8 cellular contexts compared by ENCODE assay signal in genomic region chr9:133031496-133031911, GRCh38. TPM values are rescaled to one million over a fixed set of nuclear protein-coding genes. Genes with fewer than 3 reads are reported as not detected.
DNase-seq lines count a peak whose midpoint lies in the region; ATAC-seq, FAIRE-seq and TF ChIP-seq lines count a peak whose summit lies in the region.

No MANE protein-coding gene starts in this region.

- H3K4me3 Mint-ChIP-seq in activated naive CD8-positive, alpha-beta T cell treated with anti-CD3 and anti-CD28 coated beads, Interleukin-2, amount 50 U/mL, for 24 hours: peak overlapping the region; percentile 92

- H3K9me3 ChIP-seq in heart right ventricle: no peaks in the 10 kb centered on the region
- no peaks in the 10 kb centered on the region for H3K9me3 ChIP-seq in upper lobe of right lung

- peak overlapping the region in 7 of 10 donors; percentile 79 to 96 (median 90) for H3K27ac ChIP-seq in heart right ventricle
- H3K27ac ChIP-seq in upper lobe of right lung: peak overlapping the region; percentile 94

- ATAC-seq in heart right ventricle: no peak
- no peak for ATAC-seq in left ventricle myocardium superior
- ATAC-seq in activated naive CD8-positive, alpha-beta T cell treated with anti-CD3 and anti-CD28 coated beads, Interleukin-2, amount 50 U/mL, for 24 hours: no peak
- no peak for ATAC-seq in upper lobe of right lung
- ATAC-seq in HG03175 (IDR thresholded peaks at IDR 0.05; ENCODE audit: unreplicated experiment): no peak

- H3K27me3 Mint-ChIP-seq in activated naive CD8-positive, alpha-beta T cell treated with anti-CD3 and anti-CD28 coated beads, Interleukin-2, amount 50 U/mL, for 24 hours: no peaks in the 10 kb centered on the region

- no peak for TF ChIP-seq POLR2A in lower leg skin (IDR thresholded peaks at IDR 0.05)

- H3K27me3 ChIP-seq in heart right ventricle (no peaks in the 10 kb centered on the region), upper lobe of right lung (no peaks in the 10 kb centered on the region)

- peaks cover 31% of the 10 kb centered on the region for H3K4me1 Mint-ChIP-seq in activated naive CD8-positive, alpha-beta T cell treated with anti-CD3 and anti-CD28 coated beads, Interleukin-2, amount 50 U/mL, for 24 hours

- no peak for FAIRE-seq in RCC 7860 (lab: Jason Lieb, UNC)

- H3K36me3 ChIP-seq in heart right ventricle (peaks cover 0 to 11% (median 0%) of the 10 kb centered on the region in 9 donors), upper lobe of right lung (no peaks in the 10 kb centered on the region)

- WGBS in heart right ventricle, 2 donors: 67 to 71% methylated on average over 10 of the region's 10 CpGs
- 57 to 67% methylated on average over 10 of the region's 10 CpGs for WGBS in lower leg skin, 2 donors

- H3K4me3 ChIP-seq in heart right ventricle (peak overlapping the region; percentile 67 to 99 (median 82)), lower leg skin (ENCODE audit: low read depth, poor library complexity, severe bottlenecking) (peak overlapping the region; percentile 62), upper lobe of right lung (peak overlapping the region; percentile 98)

- no peak for TF ChIP-seq CTCF in heart right ventricle (IDR thresholded peaks at IDR 0.05)
- TF ChIP-seq CTCF in lower leg skin (IDR thresholded peaks at IDR 0.05): no peak
- TF ChIP-seq CTCF in upper lobe of right lung (IDR thresholded peaks at IDR 0.05): no peak

- peak overlapping the region; percentile 97 for H3K27ac Mint-ChIP-seq in activated naive CD8-positive, alpha-beta T cell treated with anti-CD3 and anti-CD28 coated beads, Interleukin-2, amount 50 U/mL, for 24 hours

- no peaks in the 10 kb centered on the region for H3K9me3 Mint-ChIP-seq in activated naive CD8-positive, alpha-beta T cell treated with anti-CD3 and anti-CD28 coated beads, Interleukin-2, amount 50 U/mL, for 24 hours

- peaks cover 11% of the 10 kb centered on the region for H3K36me3 Mint-ChIP-seq in activated naive CD8-positive, alpha-beta T cell treated with anti-CD3 and anti-CD28 coated beads, Interleukin-2, amount 50 U/mL, for 24 hours (ENCODE audit: low read depth)

- DNase-seq in heart right ventricle (no peak), left ventricle myocardium superior (no peak), lower leg skin (ENCODE audit: low spot score in 2 of 2) (no peak), upper lobe of right lung (no peak), NCI-H2196 (lab: John Stamatoyannopoulos, UW; ENCODE audit: unreplicated experiment) (no peak), RCC 7860 (ENCODE audit: low spot score) (no peak)
- DNase-seq in activated naive CD8-positive, alpha-beta T cell treated with anti-CD3 and anti-CD28 coated beads, Interleukin-2, amount 50 U/mL, for 24 hours: peak; percentile 18

- H3K4me1 ChIP-seq in heart right ventricle: peaks cover 9 to 41% (median 29%) of the 10 kb centered on the region in 9 donors
- H3K4me1 ChIP-seq in upper lobe of right lung: peaks cover 16% of the 10 kb centered on the region

- intact Hi-C loops in heart right ventricle (cut with DNase I): loop anchor here in 4 of 10 donors (2.0 to 10.0 kb wide), 4 partner anchors 113 to 303 kb away; partner anchors contain the start of gene SURF6 (in 1 of the 4)
- intact Hi-C loops in left ventricle myocardium superior (cut with micrococcal nuclease): loop anchor here (10.0 kb wide), 1 partner anchor 113 kb away; no protein-coding TSS in a partner anchor
- intact Hi-C loops in lower leg skin (cut with DNase I; ENCODE audit: low total_unique reads): no loop called here
- intact Hi-C loops in upper lobe of right lung (cut with DNase I): no loop called here

RNA-seq across cellular contexts. Expression of gene GTF3C5, which starts 0.7 kb away (rescaled TPM):
- total RNA-seq in heart right ventricle (10 to 100 TPM; 29.4 to 44.4 (median 35.2) TPM), left ventricle myocardium superior (60.8 TPM), lower leg skin (10 to 100 TPM; 44.2 to 90.2 (median 55.4) TPM), upper lobe of right lung (41.7 TPM)
- polyA plus RNA-seq in heart right ventricle: 10 to 100 TPM; 41.5 to 79.1 TPM

RNA-seq across cellular contexts. Expression of gene CEL, which starts 30.3 kb away (rescaled TPM):
- total RNA-seq in heart right ventricle (10 to 100 TPM in 1 of 10 donors, 1 to 10 TPM in 9; 1.9 to 10.1 (median 2.8) TPM), left ventricle myocardium superior (7.2 TPM), lower leg skin (10 to 100 TPM in 2 of 4 donors, 1 to 10 TPM in 1, under 1 TPM in 1; 0.38 to 31.2 (median 8.4) TPM), upper lobe of right lung (0.75 TPM)
- 1 to 10 TPM; 1.5 to 3.2 TPM for polyA plus RNA-seq in heart right ventricle

RNA-seq across cellular contexts. Expression of gene GFI1B, which starts 53.0 kb away (rescaled TPM):
- total RNA-seq in heart right ventricle: under 1 TPM in 7 of 10 donors, not detected in 3; 0.11 to 0.49 (median 0.33) TPM
- polyA plus RNA-seq in heart right ventricle: under 1 TPM in 1 of 2 donors, not detected in 1; 0.06 TPM
- total RNA-seq in left ventricle myocardium superior: 0.25 TPM
- under 1 TPM in 2 of 4 donors, not detected in 2; 0.13 to 0.38 TPM for total RNA-seq in lower leg skin
- total RNA-seq in upper lobe of right lung: 0.52 TPM
